22 cellular contexts compared by ENCODE assay signal in the genomic region with DNA sequence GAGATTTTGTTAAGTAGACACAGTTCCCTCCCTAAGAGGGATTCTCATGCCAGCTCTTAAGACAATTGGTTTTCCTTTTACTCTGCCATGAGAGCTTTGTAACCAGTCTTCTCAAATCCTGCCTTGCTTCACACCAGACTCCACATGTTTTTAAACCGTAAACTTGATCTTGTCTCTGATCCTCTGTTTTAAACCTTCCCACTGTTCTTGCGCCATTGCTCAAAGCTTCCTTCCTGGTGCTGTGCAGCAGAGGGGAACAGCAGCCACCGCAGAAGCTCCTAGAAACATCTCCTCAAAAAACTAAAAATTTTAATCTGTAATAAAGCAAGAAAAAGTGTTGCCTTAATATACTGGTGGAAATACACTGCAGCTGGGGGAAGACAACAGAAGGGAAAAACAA.
"Had no signal": no experiment of that assay in that cellular context is flagged by ENCODE, and none has a peak within 500 bp of the region (broad histone marks: within the 10 kb centered on the region; RNA-seq: fewer than 3 reads in every experiment).

No MANE protein-coding gene starts in this region.

- H3K36me3 Mint-ChIP-seq: stimulated activated memory B cell treated with anti-CD40 and anti-IgM and Interleukin-4, amounts not matched to agents 10 μg/mL and 1 μg/mL and 100 μg/mL, for 72 hours had no signal

- H3K27me3 Mint-ChIP-seq: activated naive CD8-positive, alpha-beta T cell treated with anti-CD3 and anti-CD28 coated beads for 36 hours; central memory CD8-positive, alpha-beta T cell; effector memory CD8-positive, alpha-beta T cell; naive thymus-derived CD8-positive, alpha-beta T cell; progenitor cell of endocrine pancreas had no signal

- H3K4me3 ChIP-seq: breast epithelium, colonic mucosa, dorsolateral prefrontal cortex, left lung, lung, sigmoid colon, smooth muscle cell, stomach, suprapubic skin, tibial nerve had no signal

- ATAC-seq: effector memory CD8-positive, alpha-beta T cell; esophagus mucosa; left lung had no signal

- H3K4me1 ChIP-seq: breast epithelium, colonic mucosa, sigmoid colon, stomach, suprapubic skin, tibial nerve had no signal

- H3K4me1 Mint-ChIP-seq: activated naive CD8-positive, alpha-beta T cell treated with anti-CD3 and anti-CD28 coated beads for 36 hours had no signal

- H3K27ac ChIP-seq: breast epithelium, colonic mucosa, dorsolateral prefrontal cortex, left lung, sigmoid colon, stomach, suprapubic skin, tibial nerve had no signal

- H3K27me3 ChIP-seq: breast epithelium, colonic mucosa, dorsolateral prefrontal cortex, left lung, sigmoid colon, stomach, suprapubic skin, tibial nerve had no signal

- H3K27ac Mint-ChIP-seq: activated naive CD8-positive, alpha-beta T cell treated with anti-CD3 and anti-CD28 coated beads for 36 hours; effector memory CD8-positive, alpha-beta T cell; progenitor cell of endocrine pancreas; stimulated activated memory B cell treated with anti-CD40 and anti-IgM and Interleukin-4, amounts not matched to agents 10 μg/mL and 1 μg/mL and 100 μg/mL, for 72 hours had no signal

- DNase-seq: activated CD4-positive, alpha-beta T cell treated with anti-CD3 and anti-CD28 coated beads for 1 hour; activated naive CD8-positive, alpha-beta T cell treated with anti-CD3 and anti-CD28 coated beads for 36 hours; activated T-cell treated with anti-CD3 and anti-CD28 coated beads, Interleukin-2, amount 50 U/mL, for 1 hour; dorsolateral prefrontal cortex; effector memory CD8-positive, alpha-beta T cell; foreskin melanocyte; left lung; retina; sigmoid colon; stimulated activated CD4-positive, alpha-beta T cell treated with anti-CD3 and anti-CD28 coated beads, Interleukin-15, amount 100 ng/mL, for 24 hours; stomach had no signal

- H3K4me3 Mint-ChIP-seq: activated naive CD8-positive, alpha-beta T cell treated with anti-CD3 and anti-CD28 coated beads for 36 hours; central memory CD8-positive, alpha-beta T cell; effector memory CD8-positive, alpha-beta T cell; naive thymus-derived CD8-positive, alpha-beta T cell; stimulated activated memory B cell treated with anti-CD40 and anti-IgM and Interleukin-4, amounts not matched to agents 10 μg/mL and 1 μg/mL and 100 μg/mL, for 72 hours had no signal

- H3K4me2 ChIP-seq: smooth muscle cell had no signal
